ENCODE assay signal across 1 cellular context in the genomic region with DNA sequence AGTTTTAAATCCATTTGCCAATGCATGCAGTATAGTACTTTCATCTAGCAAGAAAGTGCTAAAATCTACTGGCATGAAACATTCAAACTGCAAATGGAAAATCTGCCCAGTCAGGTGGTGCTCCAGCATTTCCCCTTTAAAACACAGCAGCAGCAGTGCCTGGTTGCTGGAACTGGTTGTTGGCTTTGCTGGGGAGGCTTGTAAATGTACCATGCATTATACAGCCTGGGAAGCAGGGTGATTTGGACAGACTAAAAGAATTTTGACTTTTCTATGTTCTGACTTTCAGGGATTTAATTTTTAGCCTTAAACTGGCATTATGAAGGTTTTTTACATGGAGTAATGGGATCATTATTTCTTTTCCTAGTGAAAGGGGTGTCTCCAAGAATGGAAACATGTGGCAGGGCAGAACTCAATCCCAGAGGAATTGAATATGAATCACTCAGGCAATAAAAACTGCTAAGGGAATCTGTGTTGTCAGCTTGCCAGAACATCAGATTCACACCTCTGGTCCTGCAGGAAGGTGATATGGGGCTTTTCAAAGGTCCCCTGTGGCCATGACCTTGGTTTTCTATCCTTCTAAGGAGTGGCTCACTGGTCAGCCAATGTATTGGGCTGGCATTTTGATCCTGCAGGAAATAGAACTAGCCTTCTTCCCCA.
TF ChIP-seq lines count a peak whose summit lies in the region.

No MANE protein-coding gene starts in this region.

TF ChIP-seq in HEK293, 187 proteins besides CTCF, POLR2A, EP300 and RAD21 (continued from another document):
- TF ChIP-seq, protein P1, sequence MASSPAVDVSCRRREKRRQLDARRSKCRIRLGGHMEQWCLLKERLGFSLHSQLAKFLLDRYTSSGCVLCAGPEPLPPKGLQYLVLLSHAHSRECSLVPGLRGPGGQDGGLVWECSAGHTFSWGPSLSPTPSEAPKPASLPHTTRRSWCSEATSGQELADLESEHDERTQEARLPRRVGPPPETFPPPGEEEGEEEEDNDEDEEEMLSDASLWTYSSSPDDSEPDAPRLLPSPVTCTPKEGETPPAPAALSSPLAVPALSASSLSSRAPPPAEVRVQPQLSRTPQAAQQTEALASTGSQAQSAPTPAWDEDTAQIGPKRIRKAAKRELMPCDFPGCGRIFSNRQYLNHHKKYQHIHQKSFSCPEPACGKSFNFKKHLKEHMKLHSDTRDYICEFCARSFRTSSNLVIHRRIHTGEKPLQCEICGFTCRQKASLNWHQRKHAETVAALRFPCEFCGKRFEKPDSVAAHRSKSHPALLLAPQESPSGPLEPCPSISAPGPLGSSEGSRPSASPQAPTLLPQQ (tag by site-specific recombination; IDR thresholded peaks at IDR 0.05) = peak; percentile 95
- TF ChIP-seq, protein P2, sequence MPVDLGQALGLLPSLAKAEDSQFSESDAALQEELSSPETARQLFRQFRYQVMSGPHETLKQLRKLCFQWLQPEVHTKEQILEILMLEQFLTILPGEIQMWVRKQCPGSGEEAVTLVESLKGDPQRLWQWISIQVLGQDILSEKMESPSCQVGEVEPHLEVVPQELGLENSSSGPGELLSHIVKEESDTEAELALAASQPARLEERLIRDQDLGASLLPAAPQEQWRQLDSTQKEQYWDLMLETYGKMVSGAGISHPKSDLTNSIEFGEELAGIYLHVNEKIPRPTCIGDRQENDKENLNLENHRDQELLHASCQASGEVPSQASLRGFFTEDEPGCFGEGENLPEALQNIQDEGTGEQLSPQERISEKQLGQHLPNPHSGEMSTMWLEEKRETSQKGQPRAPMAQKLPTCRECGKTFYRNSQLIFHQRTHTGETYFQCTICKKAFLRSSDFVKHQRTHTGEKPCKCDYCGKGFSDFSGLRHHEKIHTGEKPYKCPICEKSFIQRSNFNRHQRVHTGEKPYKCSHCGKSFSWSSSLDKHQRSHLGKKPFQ (tag by site-specific recombination; IDR thresholded peaks at IDR 0.05) = peak; percentile 94
- TF ChIP-seq, protein P3, sequence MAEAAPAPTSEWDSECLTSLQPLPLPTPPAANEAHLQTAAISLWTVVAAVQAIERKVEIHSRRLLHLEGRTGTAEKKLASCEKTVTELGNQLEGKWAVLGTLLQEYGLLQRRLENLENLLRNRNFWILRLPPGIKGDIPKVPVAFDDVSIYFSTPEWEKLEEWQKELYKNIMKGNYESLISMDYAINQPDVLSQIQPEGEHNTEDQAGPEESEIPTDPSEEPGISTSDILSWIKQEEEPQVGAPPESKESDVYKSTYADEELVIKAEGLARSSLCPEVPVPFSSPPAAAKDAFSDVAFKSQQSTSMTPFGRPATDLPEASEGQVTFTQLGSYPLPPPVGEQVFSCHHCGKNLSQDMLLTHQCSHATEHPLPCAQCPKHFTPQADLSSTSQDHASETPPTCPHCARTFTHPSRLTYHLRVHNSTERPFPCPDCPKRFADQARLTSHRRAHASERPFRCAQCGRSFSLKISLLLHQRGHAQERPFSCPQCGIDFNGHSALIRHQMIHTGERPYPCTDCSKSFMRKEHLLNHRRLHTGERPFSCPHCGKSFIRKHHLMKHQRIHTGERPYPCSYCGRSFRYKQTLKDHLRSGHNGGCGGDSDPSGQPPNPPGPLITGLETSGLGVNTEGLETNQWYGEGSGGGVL (tag by site-specific recombination; IDR thresholded peaks at IDR 0.05) = no peak
- TF ChIP-seq, protein P4, sequence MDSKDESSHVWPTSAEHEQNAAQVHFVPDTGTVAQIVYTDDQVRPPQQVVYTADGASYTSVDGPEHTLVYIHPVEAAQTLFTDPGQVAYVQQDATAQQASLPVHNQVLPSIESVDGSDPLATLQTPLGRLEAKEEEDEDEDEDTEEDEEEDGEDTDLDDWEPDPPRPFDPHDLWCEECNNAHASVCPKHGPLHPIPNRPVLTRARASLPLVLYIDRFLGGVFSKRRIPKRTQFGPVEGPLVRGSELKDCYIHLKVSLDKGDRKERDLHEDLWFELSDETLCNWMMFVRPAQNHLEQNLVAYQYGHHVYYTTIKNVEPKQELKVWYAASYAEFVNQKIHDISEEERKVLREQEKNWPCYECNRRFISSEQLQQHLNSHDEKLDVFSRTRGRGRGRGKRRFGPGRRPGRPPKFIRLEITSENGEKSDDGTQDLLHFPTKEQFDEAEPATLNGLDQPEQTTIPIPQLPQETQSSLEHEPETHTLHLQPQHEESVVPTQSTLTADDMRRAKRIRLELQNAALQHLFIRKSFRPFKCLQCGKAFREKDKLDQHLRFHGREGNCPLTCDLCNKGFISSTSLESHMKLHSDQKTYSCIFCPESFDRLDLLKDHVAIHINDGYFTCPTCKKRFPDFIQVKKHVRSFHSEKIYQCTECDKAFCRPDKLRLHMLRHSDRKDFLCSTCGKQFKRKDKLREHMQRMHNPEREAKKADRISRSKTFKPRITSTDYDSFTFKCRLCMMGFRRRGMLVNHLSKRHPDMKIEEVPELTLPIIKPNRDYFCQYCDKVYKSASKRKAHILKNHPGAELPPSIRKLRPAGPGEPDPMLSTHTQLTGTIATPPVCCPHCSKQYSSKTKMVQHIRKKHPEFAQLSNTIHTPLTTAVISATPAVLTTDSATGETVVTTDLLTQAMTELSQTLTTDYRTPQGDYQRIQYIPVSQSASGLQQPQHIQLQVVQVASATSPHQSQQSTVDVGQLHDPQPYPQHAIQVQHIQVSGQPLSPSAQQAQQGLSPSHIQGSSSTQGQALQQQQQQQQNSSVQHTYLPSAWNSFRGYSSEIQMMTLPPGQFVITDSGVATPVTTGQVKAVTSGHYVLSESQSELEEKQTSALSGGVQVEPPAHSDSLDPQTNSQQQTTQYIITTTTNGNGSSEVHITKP (tag by site-specific recombination; IDR thresholded peaks at IDR 0.05) = peak; percentile 74
- TF ChIP-seq ZNF184 (tag by site-specific recombination; IDR thresholded peaks at IDR 0.05) (peak; percentile 58), ZNF600 (tag by site-specific recombination; IDR thresholded peaks at IDR 0.05) (peak; percentile 82), ZNF121 (tag by site-specific recombination; IDR thresholded peaks at IDR 0.05) (no peak), ZNF76 (tag by site-specific recombination; IDR thresholded peaks at IDR 0.05; ENCODE audit: borderline replicate concordance, low read depth) (no peak), ZFP37 (tag by site-specific recombination; IDR thresholded peaks at IDR 0.05) (no peak), ZBTB17 (tag by site-specific recombination; IDR thresholded peaks at IDR 0.05) (0 out of 2 replicates have a peak, but pooled peaks have one; percentile 15), IKZF3 (tag by site-specific recombination; IDR thresholded peaks at IDR 0.05) (no peak), ZNF664 (tag by site-specific recombination; IDR thresholded peaks at IDR 0.05) (no peak), ZFP69B (tag by site-specific recombination; IDR thresholded peaks at IDR 0.05) (peak; percentile 85; the same call in 1 of the 2 replicates), ZNF366 (tag by site-specific recombination; conservative IDR thresholded peaks at IDR 0.05) (no peak; the same call in 1 of the 2 replicates), ZNF335 (tag by site-specific recombination; conservative IDR thresholded peaks at IDR 0.05) (peak; percentile 25), ZFHX2 (tag by site-specific recombination; conservative IDR thresholded peaks at IDR 0.05) (no peak), GLIS1 (tag by site-specific recombination; IDR thresholded peaks at IDR 0.05) (peak; percentile 32; the same call in 1 of the 2 replicates), ZNF19 (tag by site-specific recombination; IDR thresholded peaks at IDR 0.05; ENCODE audit: low read depth) (no peak), OSR2 (tag by site-specific recombination; IDR thresholded peaks at IDR 0.05) (peak; percentile 54; the same call in 1 of the 2 replicates), ZNF140 (tag by site-specific recombination; IDR thresholded peaks at IDR 0.05) (no peak), ZNF561 (tag by site-specific recombination; IDR thresholded peaks at IDR 0.05; ENCODE audit: borderline replicate concordance) (no peak), ZNF223 (tag by site-specific recombination; IDR thresholded peaks at IDR 0.05) (no peak), KLF8 (tag by site-specific recombination; IDR thresholded peaks at IDR 0.05) (peak; percentile 38; the same call in 1 of the 2 replicates)
- TF ChIP-seq, protein P5, sequence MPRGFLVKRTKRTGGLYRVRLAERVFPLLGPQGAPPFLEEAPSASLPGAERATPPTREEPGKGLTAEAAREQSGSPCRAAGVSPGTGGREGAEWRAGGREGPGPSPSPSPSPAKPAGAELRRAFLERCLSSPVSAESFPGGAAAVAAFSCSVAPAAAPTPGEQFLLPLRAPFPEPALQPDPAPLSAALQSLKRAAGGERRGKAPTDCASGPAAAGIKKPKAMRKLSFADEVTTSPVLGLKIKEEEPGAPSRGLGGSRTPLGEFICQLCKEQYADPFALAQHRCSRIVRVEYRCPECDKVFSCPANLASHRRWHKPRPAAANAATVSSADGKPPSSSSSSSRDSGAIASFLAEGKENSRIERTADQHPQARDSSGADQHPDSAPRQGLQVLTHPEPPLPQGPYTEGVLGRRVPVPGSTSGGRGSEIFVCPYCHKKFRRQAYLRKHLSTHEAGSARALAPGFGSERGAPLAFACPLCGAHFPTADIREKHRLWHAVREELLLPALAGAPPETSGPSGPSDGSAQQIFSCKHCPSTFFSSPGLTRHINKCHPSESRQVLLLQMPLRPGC (tag by site-specific recombination; IDR thresholded peaks at IDR 0.05) = no peak
- TF ChIP-seq, protein P6, sequence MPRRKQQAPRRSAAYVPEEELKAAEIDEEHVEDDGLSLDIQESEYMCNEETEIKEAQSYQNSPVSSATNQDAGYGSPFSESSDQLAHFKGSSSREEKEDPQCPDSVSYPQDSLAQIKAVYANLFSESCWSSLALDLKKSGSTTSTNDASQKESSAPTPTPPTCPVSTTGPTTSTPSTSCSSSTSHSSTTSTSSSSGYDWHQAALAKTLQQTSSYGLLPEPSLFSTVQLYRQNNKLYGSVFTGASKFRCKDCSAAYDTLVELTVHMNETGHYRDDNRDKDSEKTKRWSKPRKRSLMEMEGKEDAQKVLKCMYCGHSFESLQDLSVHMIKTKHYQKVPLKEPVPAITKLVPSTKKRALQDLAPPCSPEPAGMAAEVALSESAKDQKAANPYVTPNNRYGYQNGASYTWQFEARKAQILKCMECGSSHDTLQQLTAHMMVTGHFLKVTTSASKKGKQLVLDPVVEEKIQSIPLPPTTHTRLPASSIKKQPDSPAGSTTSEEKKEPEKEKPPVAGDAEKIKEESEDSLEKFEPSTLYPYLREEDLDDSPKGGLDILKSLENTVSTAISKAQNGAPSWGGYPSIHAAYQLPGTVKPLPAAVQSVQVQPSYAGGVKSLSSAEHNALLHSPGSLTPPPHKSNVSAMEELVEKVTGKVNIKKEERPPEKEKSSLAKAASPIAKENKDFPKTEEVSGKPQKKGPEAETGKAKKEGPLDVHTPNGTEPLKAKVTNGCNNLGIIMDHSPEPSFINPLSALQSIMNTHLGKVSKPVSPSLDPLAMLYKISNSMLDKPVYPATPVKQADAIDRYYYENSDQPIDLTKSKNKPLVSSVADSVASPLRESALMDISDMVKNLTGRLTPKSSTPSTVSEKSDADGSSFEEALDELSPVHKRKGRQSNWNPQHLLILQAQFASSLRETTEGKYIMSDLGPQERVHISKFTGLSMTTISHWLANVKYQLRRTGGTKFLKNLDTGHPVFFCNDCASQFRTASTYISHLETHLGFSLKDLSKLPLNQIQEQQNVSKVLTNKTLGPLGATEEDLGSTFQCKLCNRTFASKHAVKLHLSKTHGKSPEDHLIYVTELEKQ (tag by site-specific recombination; IDR thresholded peaks at IDR 0.05; ENCODE audit: borderline replicate concordance) = no peak
- TF ChIP-seq, protein P7, sequence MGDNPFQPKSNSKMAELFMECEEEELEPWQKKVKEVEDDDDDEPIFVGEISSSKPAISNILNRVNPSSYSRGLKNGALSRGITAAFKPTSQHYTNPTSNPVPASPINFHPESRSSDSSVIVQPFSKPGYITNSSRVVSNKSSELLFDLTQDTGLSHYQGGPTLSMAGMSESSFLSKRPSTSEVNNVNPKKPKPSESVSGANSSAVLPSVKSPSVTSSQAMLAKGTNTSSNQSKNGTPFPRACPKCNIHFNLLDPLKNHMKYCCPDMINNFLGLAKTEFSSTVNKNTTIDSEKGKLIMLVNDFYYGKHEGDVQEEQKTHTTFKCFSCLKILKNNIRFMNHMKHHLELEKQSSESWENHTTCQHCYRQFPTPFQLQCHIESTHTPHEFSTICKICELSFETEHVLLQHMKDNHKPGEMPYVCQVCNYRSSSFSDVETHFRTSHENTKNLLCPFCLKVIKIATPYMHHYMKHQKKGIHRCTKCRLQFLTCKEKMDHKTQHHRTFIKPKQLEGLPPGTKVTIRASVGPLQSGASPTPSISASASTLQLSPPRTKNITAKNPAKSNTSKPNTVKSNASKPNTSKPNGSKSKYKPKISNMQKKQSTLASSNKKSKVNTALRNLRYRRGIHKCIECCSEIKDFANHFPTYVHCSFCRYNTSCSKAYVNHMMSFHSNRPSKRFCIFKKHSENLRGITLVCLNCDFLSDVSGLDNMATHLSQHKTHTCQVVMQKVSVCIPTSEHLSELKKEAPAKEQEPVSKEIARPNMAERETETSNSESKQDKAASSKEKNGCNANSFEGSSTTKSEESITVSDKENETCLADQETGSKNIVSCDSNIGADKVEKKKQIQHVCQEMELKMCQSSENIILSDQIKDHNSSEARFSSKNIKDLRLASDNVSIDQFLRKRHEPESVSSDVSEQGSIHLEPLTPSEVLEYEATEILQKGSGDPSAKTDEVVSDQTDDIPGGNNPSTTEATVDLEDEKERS (tag by site-specific recombination; IDR thresholded peaks at IDR 0.05) = no peak
